Comparison of ENCODE assay signal across 1 cellular context in genomic region chr14:55893695-55894094, GRCh38.
TF ChIP-seq lines count a peak whose summit lies in the region.

No MANE protein-coding gene starts in this region.

TF ChIP-seq in GM23338, 12 proteins besides CTCF, POLR2A, EP300 and RAD21 (continued from another document):
- TF ChIP-seq REST (IDR thresholded peaks at IDR 0.05; ENCODE audit: unreplicated experiment) (no peak), ZNF331 (CRISPR knock-in tag; IDR thresholded peaks at IDR 0.05; ENCODE audit: low read depth) (no peak)
